ENCODE assay signal across 8 cellular contexts in genomic region chr17:64497565-64498035, GRCh38. TPM values are rescaled to one million over a fixed set of nuclear protein-coding genes. Genes with fewer than 3 reads are reported as not detected.
DNase-seq lines count a peak whose midpoint lies in the region; ATAC-seq and TF ChIP-seq lines count a peak whose summit lies in the region.

No MANE protein-coding gene starts in this region.

- peaks cover 71% of the 10 kb centered on the region for H3K4me1 Mint-ChIP-seq in activated naive CD8-positive, alpha-beta T cell treated with anti-CD3 and anti-CD28 coated beads, Interleukin-2, amount 10 ng/mL, durations not matched to agents 7 days and 5 days

- no peaks in the 10 kb centered on the region for H3K27me3 Mint-ChIP-seq in activated naive CD8-positive, alpha-beta T cell treated with anti-CD3 and anti-CD28 coated beads, Interleukin-2, amount 10 ng/mL, durations not matched to agents 7 days and 5 days

- intact Hi-C loops in A673 (cut with micrococcal nuclease; ENCODE audit: unreplicated experiment) (loop anchor here (1.0 to 5.0 kb wide), 2 partner anchors 8 to 75 kb away; no protein-coding TSS in a partner anchor), right lobe of liver (cut with DNase I) (no loop called here), upper lobe of right lung (cut with DNase I) (loop anchor here (10.0 kb wide), 1 partner anchor 73 kb away; no protein-coding TSS in a partner anchor)

- no peaks in the 10 kb centered on the region for H3K9me3 Mint-ChIP-seq in activated naive CD8-positive, alpha-beta T cell treated with anti-CD3 and anti-CD28 coated beads, Interleukin-2, amount 10 ng/mL, durations not matched to agents 7 days and 5 days

- peak overlapping the region; percentile 100 for H3K27ac Mint-ChIP-seq in activated naive CD8-positive, alpha-beta T cell treated with anti-CD3 and anti-CD28 coated beads, Interleukin-2, amount 10 ng/mL, durations not matched to agents 7 days and 5 days

- peak overlapping the region; percentile 100 for H3K4me3 Mint-ChIP-seq in activated naive CD8-positive, alpha-beta T cell treated with anti-CD3 and anti-CD28 coated beads, Interleukin-2, amount 10 ng/mL, durations not matched to agents 7 days and 5 days

- peak overlapping the region; percentile 88 for H3K4me3 ChIP-seq in A673 (ENCODE audit: low read depth, low read length, poor library complexity, severe bottlenecking)
- H3K4me3 ChIP-seq in HEK293 (ENCODE audit: low read depth, low read length): peak overlapping the region; percentile 75
- peak overlapping the region; percentile 76 to 81 (median 81) for H3K4me3 ChIP-seq in right lobe of liver
- H3K4me3 ChIP-seq in upper lobe of right lung: peak overlapping the region; percentile 80

- peaks cover 15% of the 10 kb centered on the region for H3K4me1 ChIP-seq in A673 (ENCODE audit: insufficient read depth, low read length, poor library complexity, severe bottlenecking)
- H3K4me1 ChIP-seq in HEK293 (ENCODE audit: control insufficient read depth, insufficient read depth, low read length): no peaks in the 10 kb centered on the region
- H3K4me1 ChIP-seq in right lobe of liver: peaks cover 0 to 57% (median 11%) of the 10 kb centered on the region in 4 donors
- peaks cover 55% of the 10 kb centered on the region for H3K4me1 ChIP-seq in upper lobe of right lung

- no peak for TF ChIP-seq CTCF in A673 (conservative IDR thresholded peaks at IDR 0.05; ENCODE audit: low read depth, low read length)
- no peak for TF ChIP-seq CTCF in HEK293 (tag by site-specific recombination; IDR thresholded peaks at IDR 0.05)
- no peak for TF ChIP-seq CTCF in right lobe of liver (IDR thresholded peaks at IDR 0.05)
- no peak for TF ChIP-seq CTCF in upper lobe of right lung (IDR thresholded peaks at IDR 0.05)

- CTCF ChIA-PET in A673 (lab: Charles Lee) (interaction anchor here (1.5 kb wide), 1 partner anchor 77 kb away, joined by 4 read pairs; no protein-coding TSS in a partner anchor), HEK293 (lab: Yijun Ruan, JAX) (interaction anchor here (0.6 to 1.5 kb wide), 2 partner anchors 76 to 191 kb away, joined by 3 to 6 read pairs; no protein-coding TSS in a partner anchor)

- no TSS peak for BruUV-seq in A673 (replicated peaks; lab: Mats Ljungman, UMichigan)

- H3K36me3 ChIP-seq in A673 (ENCODE audit: insufficient read depth, low read length, poor library complexity, severe bottlenecking) (peaks cover 63% of the 10 kb centered on the region), HEK293 (ENCODE audit: control insufficient read depth in 2 of 2, insufficient read depth in 1 of 2, low read length in 2 of 2) (peaks cover 23 to 63% of the 10 kb centered on the region in 2 experiments), right lobe of liver (peaks cover 21 to 49% (median 36%) of the 10 kb centered on the region in 4 donors), upper lobe of right lung (peaks cover 59% of the 10 kb centered on the region)

- no peaks in the 10 kb centered on the region for H3K27me3 ChIP-seq in A673 (replicated peaks; ENCODE audit: insufficient read depth, low read depth, low read length, poor library complexity)
- H3K27me3 ChIP-seq in right lobe of liver: no peaks in the 10 kb centered on the region
- H3K27me3 ChIP-seq in upper lobe of right lung: no peaks in the 10 kb centered on the region

- peaks cover 48% of the 10 kb centered on the region for H3K36me3 Mint-ChIP-seq in activated naive CD8-positive, alpha-beta T cell treated with anti-CD3 and anti-CD28 coated beads, Interleukin-2, amount 10 ng/mL, durations not matched to agents 7 days and 5 days

- no peak for ATAC-seq in activated naive CD8-positive, alpha-beta T cell treated with anti-CD3 and anti-CD28 coated beads, Interleukin-2, amount 10 ng/mL, durations not matched to agents 7 days and 5 days (ENCODE audit: low read depth)
- ATAC-seq in right lobe of liver: no peak
- no peak for ATAC-seq in upper lobe of right lung

- H3K9me3 ChIP-seq in A673 (ENCODE audit: low read depth, low read length, poor library complexity, severe bottlenecking) (no peaks in the 10 kb centered on the region), HEK293 (ENCODE audit: control insufficient read depth, insufficient read depth, low read depth, low read length) (no peaks in the 10 kb centered on the region), right lobe of liver (no peaks in the 10 kb centered on the region), upper lobe of right lung (no peaks in the 10 kb centered on the region)

- POLR2A ChIA-PET in A673 (lab: Charles Lee; ENCODE audit: low non-redundant PET): interaction anchor here (0.6 to 1.7 kb wide), 3 partner anchors 8 to 88 kb away, joined by 3 to 10 read pairs (median 8); partner anchors contain the start of gene CEP95
- POLR2A ChIA-PET in HEK293 (lab: Yijun Ruan, JAX): interaction anchor here (1.3 to 5.2 kb wide), 4 partner anchors 9 to 77 kb away, joined by 3 to 146 read pairs (median 10); partner anchors contain the start of genes CEP95 and DDX5
- POLR2A ChIA-PET in activated naive CD8-positive, alpha-beta T cell treated with anti-CD3 and anti-CD28 coated beads, Interleukin-2, amount 10 ng/mL, durations not matched to agents 7 days and 5 days (lab: Charles Lee): interaction anchor here (0.9 to 4.3 kb wide), 6 partner anchors 9 to 152 kb away, joined by 3 to 179 read pairs (median 6); partner anchors contain the start of genes CEP95 and DDX5

- no peak for DNase-seq in A673 (ENCODE audit: low spot score)
- no peak for DNase-seq in activated naive CD8-positive, alpha-beta T cell treated with anti-CD3 and anti-CD28 coated beads, Interleukin-2, amount 10 ng/mL, durations not matched to agents 7 days and 5 days
- no peak for DNase-seq in right lobe of liver
- no peak for DNase-seq in upper lobe of right lung
- no peak for DNase-seq in DMS79 (lab: John Stamatoyannopoulos, UW)
- DNase-seq in RPMI8226: no peak
- DNase-seq in stimulated activated CD4-positive, alpha-beta T cell treated with anti-CD3 and anti-CD28 coated beads, Interleukin-15, amount 100 ng/mL, for 24 hours: no peak

- no peak for TF ChIP-seq POLR2A in right lobe of liver (IDR thresholded peaks at IDR 0.05)

- WGBS in right lobe of liver (ENCODE audit: insufficient coverage, low coverage, low lambda C conversion rate, missing lambda C conversion rate): 18% methylated on average over 4 of the region's 4 CpGs

- peak overlapping the region; percentile 84 for H3K27ac ChIP-seq in A673 (ENCODE audit: low read depth, low read length, poor library complexity, severe bottlenecking)
- H3K27ac ChIP-seq in HEK293 (ENCODE audit: extremely low read depth, low read depth, low read length): peak overlapping the region; percentile 73
- peak overlapping the region; percentile 39 to 68 (median 56) for H3K27ac ChIP-seq in right lobe of liver
- peak overlapping the region; percentile 76 for H3K27ac ChIP-seq in upper lobe of right lung

TF ChIP-seq in HEK293, 187 proteins besides CTCF, POLR2A, EP300 and RAD21 (continues in another document):
- no peak for TF ChIP-seq ZNF354C (tag by site-specific recombination; IDR thresholded peaks at IDR 0.05; ENCODE audit: borderline replicate concordance, low read depth)
- TF ChIP-seq ZXDB (tag by site-specific recombination; IDR thresholded peaks at IDR 0.05): no peak
- no peak for TF ChIP-seq ZNF776 (tag by site-specific recombination; IDR thresholded peaks at IDR 0.05; ENCODE audit: borderline replicate concordance)
- no peak for TF ChIP-seq ZNF449 (tag by site-specific recombination; IDR thresholded peaks at IDR 0.05)
- no peak for TF ChIP-seq MZF1 (tag by site-specific recombination; IDR thresholded peaks at IDR 0.05; ENCODE audit: borderline replicate concordance)

RNA-seq across cellular contexts. Expression of gene POLG2, which starts 0.7 kb away (rescaled TPM):
- total RNA-seq in A673 (2021) (25.6 and 31.5 TPM in 2 replicates), right lobe of liver (1 to 10 TPM; 2.9 to 9.2 (median 5.5) TPM), upper lobe of right lung (12.6 TPM)
- 10 to 100 TPM; 36.4 to 42.9 TPM for total RNA-seq in activated naive CD8-positive, alpha-beta T cell treated with anti-CD3 and anti-CD28 coated beads, Interleukin-2, amount 10 ng/mL, durations not matched to agents 7 days and 5 days

RNA-seq across cellular contexts. Expression of gene DDX5, which starts 8.5 kb away (rescaled TPM):
- total RNA-seq in A673 (2021) (867 and 911 TPM in 2 replicates), right lobe of liver (100 to 1,000 TPM; 218 to 431 (median 344) TPM), upper lobe of right lung (881 TPM)
- total RNA-seq in activated naive CD8-positive, alpha-beta T cell treated with anti-CD3 and anti-CD28 coated beads, Interleukin-2, amount 10 ng/mL, durations not matched to agents 7 days and 5 days: 1,000 to 10,000 TPM; 1,143 to 1,182 TPM

RNA-seq across cellular contexts. Expression of gene CEP95, which starts 9.2 kb away (rescaled TPM):
- total RNA-seq in A673 (2021) (66.8 and 72.9 TPM in 2 replicates), right lobe of liver (10 to 100 TPM; 11.0 to 27.6 (median 14.0) TPM), upper lobe of right lung (40.3 TPM)
- 10 to 100 TPM; 71.0 to 71.7 TPM for total RNA-seq in activated naive CD8-positive, alpha-beta T cell treated with anti-CD3 and anti-CD28 coated beads, Interleukin-2, amount 10 ng/mL, durations not matched to agents 7 days and 5 days

RNA-seq across cellular contexts. Expression of gene MILR1, which starts 48.7 kb away (rescaled TPM):
- total RNA-seq in A673 (2021) (not detected in 2 replicates), right lobe of liver (1 to 10 TPM in 4 of 6 experiments, under 1 TPM in 2; 0.57 to 3.0 (median 1.9) TPM), upper lobe of right lung (17.9 TPM)
- 1 to 10 TPM in 1 of 2 experiments, under 1 TPM in 1; 0.65 to 1.2 TPM for total RNA-seq in activated naive CD8-positive, alpha-beta T cell treated with anti-CD3 and anti-CD28 coated beads, Interleukin-2, amount 10 ng/mL, durations not matched to agents 7 days and 5 days

Comparison
In these comparisons a context has a peak if more than half of its experiments do, and no peak if none do; other contexts are left out.
1. intact Hi-C loops: an anchor here in A673 (1.0 to 5.0 kb wide) and upper lobe of right lung (10.0 kb wide); none called in right lobe of liver.